Comparison of ENCODE assay signal across 8 cellular contexts in the genomic region with DNA sequence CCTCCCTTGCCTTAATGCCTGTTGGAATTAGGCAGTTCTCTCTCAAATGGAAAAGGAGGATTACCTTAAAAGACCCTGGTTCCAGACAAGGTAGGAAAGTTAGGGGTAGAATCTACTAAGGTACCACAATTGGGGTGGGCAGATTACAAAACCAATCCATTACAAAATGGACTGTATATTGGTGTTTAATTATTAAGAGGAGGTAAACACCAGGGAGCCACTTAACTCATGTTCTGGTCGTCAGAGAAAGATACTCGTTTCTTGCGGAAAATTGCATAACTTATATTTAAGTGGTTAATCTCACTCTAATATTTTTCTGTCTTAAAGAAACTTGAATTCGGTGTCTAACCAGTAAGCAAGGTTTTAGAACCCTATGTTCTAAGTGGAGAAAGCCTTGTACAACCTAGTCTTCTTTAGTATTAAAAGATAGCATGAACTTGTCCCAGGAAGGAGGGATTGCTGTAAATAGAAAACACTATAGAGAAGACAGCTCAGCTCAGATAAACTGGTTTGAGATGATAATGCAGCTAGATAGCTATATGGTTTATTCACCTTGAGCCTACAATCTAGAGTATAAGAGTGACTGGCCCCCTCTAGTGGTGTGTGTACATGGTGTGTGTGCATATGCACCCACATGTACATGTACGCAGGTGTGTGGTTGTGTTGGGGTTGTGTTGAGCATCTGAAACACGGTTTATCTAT. TPM values are rescaled to one million over a fixed set of nuclear protein-coding genes. Genes with fewer than 3 reads are reported as not detected.
DNase-seq lines count a peak whose midpoint lies in the region; ATAC-seq and TF ChIP-seq lines count a peak whose summit lies in the region.

No MANE protein-coding gene starts in this region.

- TF ChIP-seq CTCF in HL-60 (IDR thresholded peaks at IDR 0.05; ENCODE audit: insufficient read depth, low read length) (peak; percentile 7), kidney epithelial cell (IDR thresholded peaks at IDR 0.05; ENCODE audit: insufficient read depth, low read length, poor library complexity, severe bottlenecking) (peak; percentile 51)

- DNase-seq in GDM1 (lab: John Stamatoyannopoulos, UW) = peak; percentile 35
- peak in 1 of 2 experiments; percentile 42 for DNase-seq in HL-60 (ENCODE audit: low read depth in 1 of 2, low spot score in 1 of 2)
- peak; percentile 36 for DNase-seq in RPMI7951 (ENCODE audit: low read depth)
- peak; percentile 51 for DNase-seq in activated naive CD8-positive, alpha-beta T cell treated with anti-CD3 and anti-CD28 coated beads, Interleukin-2, amount 50 U/mL, for 24 hours
- DNase-seq in kidney epithelial cell (ENCODE audit: low read depth) = no peak
- peak in 2 of 3 donors; percentile 23 to 69 for DNase-seq in stimulated activated CD4-positive, alpha-beta T cell treated with anti-CD3 and anti-CD28 coated beads, TNF-alpha, amount 100 ng/mL, for 48 hours (ENCODE audit: low read depth in 3 of 3)

- no peaks in the 10 kb centered on the region for H3K36me3 Mint-ChIP-seq in activated naive CD8-positive, alpha-beta T cell treated with anti-CD3 and anti-CD28 coated beads, Interleukin-2, amount 50 U/mL, for 24 hours (ENCODE audit: low read depth)

- no peak overlapping the region for H3K4me3 Mint-ChIP-seq in activated naive CD8-positive, alpha-beta T cell treated with anti-CD3 and anti-CD28 coated beads, Interleukin-2, amount 50 U/mL, for 24 hours

- H3K36me3 ChIP-seq in kidney epithelial cell (ENCODE audit: control insufficient read depth, insufficient read depth, low read length) = no peaks in the 10 kb centered on the region

- no peak overlapping the region for H3K27ac Mint-ChIP-seq in activated naive CD8-positive, alpha-beta T cell treated with anti-CD3 and anti-CD28 coated beads, Interleukin-2, amount 50 U/mL, for 24 hours

- no peaks in the 10 kb centered on the region for H3K9me3 Mint-ChIP-seq in activated naive CD8-positive, alpha-beta T cell treated with anti-CD3 and anti-CD28 coated beads, Interleukin-2, amount 50 U/mL, for 24 hours

- peaks cover 18% of the 10 kb centered on the region for H3K4me1 Mint-ChIP-seq in activated naive CD8-positive, alpha-beta T cell treated with anti-CD3 and anti-CD28 coated beads, Interleukin-2, amount 50 U/mL, for 24 hours

- H3K27ac ChIP-seq in HL-60 (replicated peaks) = no peak overlapping the region

- H3K4me3 ChIP-seq in HL-60 (replicated peaks; ENCODE audit: insufficient read depth, low read length) = no peak overlapping the region
- H3K4me3 ChIP-seq in kidney epithelial cell (ENCODE audit: low read depth, low read length) = no peak overlapping the region

- ATAC-seq in activated naive CD8-positive, alpha-beta T cell treated with anti-CD3 and anti-CD28 coated beads, Interleukin-2, amount 50 U/mL, for 24 hours = peak; percentile 91
- ATAC-seq in GM18498 (IDR thresholded peaks at IDR 0.05; ENCODE audit: unreplicated experiment) (no peak), GM21576 (IDR thresholded peaks at IDR 0.05; ENCODE audit: unreplicated experiment) (no peak)

- H3K27me3 ChIP-seq in HL-60 (ENCODE audit: insufficient read depth, poor library complexity, severe bottlenecking) (no peaks in the 10 kb centered on the region), kidney epithelial cell (ENCODE audit: control insufficient read depth, insufficient read depth, low read length) (no peaks in the 10 kb centered on the region)

- no peaks in the 10 kb centered on the region for H3K27me3 Mint-ChIP-seq in activated naive CD8-positive, alpha-beta T cell treated with anti-CD3 and anti-CD28 coated beads, Interleukin-2, amount 50 U/mL, for 24 hours

RNA-seq across cellular contexts. Expression of a gene that starts 58.0 kb away (rescaled TPM):
- total RNA-seq in RPMI7951 (2014; rRNA removed; shearing (Covaris generic)) = 6.4 and 7.8 TPM in 2 replicates
- total RNA-seq in kidney epithelial cell = 2.3 and 3.5 TPM in 2 replicates
